ENCODE assay signal across 28 cellular contexts in the genomic region with DNA sequence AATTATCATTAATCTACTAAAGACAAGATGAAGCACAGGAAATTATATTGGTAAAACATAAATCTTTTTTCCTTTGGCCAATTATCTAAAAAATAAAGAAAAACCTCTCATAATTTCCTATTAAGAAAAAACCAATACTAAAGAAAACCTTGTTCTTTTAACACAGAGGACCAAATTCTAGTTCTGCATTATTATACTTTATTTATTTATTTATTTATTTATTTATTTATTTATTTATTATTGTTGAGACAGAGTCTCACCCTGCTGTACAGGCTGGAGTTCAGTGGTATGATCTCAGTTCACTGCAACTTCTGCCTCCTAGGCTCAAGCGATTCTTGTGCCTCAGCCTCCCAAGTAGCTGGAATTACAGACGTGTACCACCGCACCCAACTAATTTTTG.
"Had no signal": no experiment of that assay in that cellular context is flagged by ENCODE, and none has a peak within 500 bp of the region (broad histone marks: within the 10 kb centered on the region; RNA-seq: fewer than 3 reads in every experiment).

No MANE protein-coding gene starts in this region.

- H3K36me3 ChIP-seq: colonic mucosa, esophagus muscularis mucosa, esophagus squamous epithelium, gastrocnemius medialis, gastroesophageal sphincter, heart left ventricle, heart right ventricle had no signal

- H3K9me3 ChIP-seq: colonic mucosa, esophagus squamous epithelium, gastrocnemius medialis had no signal

- H3K27ac ChIP-seq: colonic mucosa, coronary artery, dorsolateral prefrontal cortex, epithelial cell of prostate, esophagus muscularis mucosa, esophagus squamous epithelium, foreskin keratinocyte, gastrocnemius medialis, gastroesophageal sphincter, heart left ventricle, heart right ventricle, hepatocyte had no signal

- DNase-seq: colonic mucosa; cortex of kidney; dermis blood vessel endothelial cell; dorsolateral prefrontal cortex; effector CD4-positive, alpha-beta T cell; effector CD8-positive, alpha-beta T cell; effector memory CD4-positive, alpha-beta T cell; effector memory CD8-positive, alpha-beta T cell; endodermal cell; erythroblast; esophagus squamous epithelium; foreskin fibroblast; foreskin keratinocyte; foreskin melanocyte; gastrocnemius medialis; glutamatergic neuron; head of caudate nucleus; heart left ventricle; heart right ventricle had no signal

- H3K4me3 ChIP-seq: colonic mucosa, coronary artery, dorsolateral prefrontal cortex, esophagus muscularis mucosa, esophagus squamous epithelium, gastrocnemius medialis, gastroesophageal sphincter, heart left ventricle, heart right ventricle, hepatocyte had no signal

- FAIRE-seq: endometrium, endothelial cell of umbilical vein, frontal cortex had no signal

- ATAC-seq: effector memory CD8-positive, alpha-beta T cell; esophagus mucosa; foreskin keratinocyte; gastrocnemius medialis; gastroesophageal sphincter; heart left ventricle; heart right ventricle had no signal

- H3K4me1 ChIP-seq: colonic mucosa, esophagus muscularis mucosa, esophagus squamous epithelium, foreskin keratinocyte, gastrocnemius medialis, gastroesophageal sphincter, heart left ventricle, heart right ventricle had no signal
